ENCODE assay signal across 8 cellular contexts in genomic region chr1:203629509-203630082, GRCh38. TPM values are rescaled to one million over a fixed set of nuclear protein-coding genes. Genes with fewer than 3 reads are reported as not detected.
DNase-seq lines count a peak whose midpoint lies in the region; ATAC-seq and TF ChIP-seq lines count a peak whose summit lies in the region.

No MANE protein-coding gene starts in this region.

- H3K27me3 ChIP-seq in BE2C (no peaks in the 10 kb centered on the region), thoracic aorta (replicated peaks; ENCODE audit: insufficient read depth) (no peaks in the 10 kb centered on the region)

- H3K4me1 Mint-ChIP-seq in activated T-cell treated with anti-CD3 and anti-CD28 coated beads, Interleukin-2, amount 50 U/mL, for 4 hours (ENCODE audit: low read depth) = peaks cover 64% of the 10 kb centered on the region
- H3K4me1 Mint-ChIP-seq in natural killer cell = peaks cover 75 to 79% of the 10 kb centered on the region in 2 donors

- no peaks in the 10 kb centered on the region for H3K9me3 ChIP-seq in BE2C
- no peaks in the 10 kb centered on the region for H3K9me3 ChIP-seq in thoracic aorta

- H3K27me3 Mint-ChIP-seq in activated T-cell treated with anti-CD3 and anti-CD28 coated beads, Interleukin-2, amount 50 U/mL, for 4 hours (ENCODE audit: low read depth) = no peaks in the 10 kb centered on the region
- H3K27me3 Mint-ChIP-seq in natural killer cell (ENCODE audit: low read depth in 2 of 2) = no peaks in the 10 kb centered on the region

- peak overlapping the region; percentile 85 to 95 for H3K27ac Mint-ChIP-seq in natural killer cell

- peak; percentile 60 for DNase-seq in BE2C
- DNase-seq in LHCN-M2 (ENCODE audit: low read depth) = peak; percentile 39
- peak; percentile 56 for DNase-seq in activated T-cell treated with anti-CD3 and anti-CD28 coated beads, Interleukin-2, amount 50 U/mL, for 4 hours
- DNase-seq in fibroblast of mammary gland (ENCODE audit: low read depth) = peak; percentile 50
- DNase-seq in natural killer cell = peak; percentile 54
- DNase-seq in thoracic aorta (ENCODE audit: low spot score) = no peak
- no peak for DNase-seq in NCI-H226

- peaks cover 3% of the 10 kb centered on the region for H3K36me3 Mint-ChIP-seq in activated T-cell treated with anti-CD3 and anti-CD28 coated beads, Interleukin-2, amount 50 U/mL, for 4 hours (ENCODE audit: insufficient read depth)
- no peaks in the 10 kb centered on the region for H3K36me3 Mint-ChIP-seq in natural killer cell

- peak overlapping the region; percentile 90 for H3K4me3 Mint-ChIP-seq in activated T-cell treated with anti-CD3 and anti-CD28 coated beads, Interleukin-2, amount 50 U/mL, for 4 hours
- peak overlapping the region; percentile 98 for H3K4me3 Mint-ChIP-seq in natural killer cell

- H3K4me1 ChIP-seq in BE2C (peaks cover 17% of the 10 kb centered on the region), thoracic aorta (ENCODE audit: control insufficient read depth in 1 of 2, low read depth in 2 of 2) (peaks cover 19 to 44% of the 10 kb centered on the region in 2 donors)

- peak; percentile 50 to 51 for ATAC-seq in activated T-cell treated with anti-CD3 and anti-CD28 coated beads, Interleukin-2, amount 50 U/mL, for 4 hours
- ATAC-seq in natural killer cell (peak; percentile 35 to 58 (median 47)), thoracic aorta (ENCODE audit: insufficient number of reproducible peaks, low FRiP score, low read depth) (no peak), HG03378 (IDR thresholded peaks at IDR 0.05; ENCODE audit: unreplicated experiment) (no peak)

- H3K4me3 ChIP-seq in BE2C (ENCODE audit: low read depth, low read length) (peak overlapping the region; percentile 63), fibroblast of mammary gland (ENCODE audit: control insufficient read depth, low read depth, low read length) (peak overlapping the region; percentile 96), thoracic aorta (peak overlapping the region; percentile 85)

- TF ChIP-seq CTCF in BE2C (IDR thresholded peaks at IDR 0.05; ENCODE audit: low read depth, low read length) = no peak
- TF ChIP-seq CTCF in fibroblast of mammary gland (conservative IDR thresholded peaks at IDR 0.05; ENCODE audit: control insufficient read depth, insufficient read depth, low read depth, low read length) = no peak
- TF ChIP-seq CTCF in natural killer cell (IDR thresholded peaks at IDR 0.05) = no peak
- TF ChIP-seq CTCF in thoracic aorta (IDR thresholded peaks at IDR 0.05) = no peak

- no peaks in the 10 kb centered on the region for H3K9me3 Mint-ChIP-seq in activated T-cell treated with anti-CD3 and anti-CD28 coated beads, Interleukin-2, amount 50 U/mL, for 4 hours
- H3K9me3 Mint-ChIP-seq in natural killer cell = no peaks in the 10 kb centered on the region

- intact Hi-C loops in natural killer cell (cut with micrococcal nuclease) = loop anchor here (5.0 kb wide), 1 partner anchor 342 kb away; no protein-coding TSS in a partner anchor

- H3K27ac ChIP-seq in thoracic aorta = peak overlapping the region; percentile 89 to 95

- H3K36me3 ChIP-seq in BE2C (no peaks in the 10 kb centered on the region), thoracic aorta (no peaks in the 10 kb centered on the region)

RNA-seq across cellular contexts. Expression of gene ATP2B4, which starts 3.0 kb away (rescaled TPM):
- 2.6 TPM for polyA plus RNA-seq in BE2C (2012; ENCODE audit: insufficient read depth, insufficient read length, low read depth)
- total RNA-seq in LHCN-M2 (2014; rRNA removed) (24.8 and 25.8 TPM in 2 replicates), natural killer cell (100 to 1,000 TPM; 175 to 235 (median 196) TPM), thoracic aorta (100 to 1,000 TPM; 131 to 138 TPM)
- 17.4 TPM for polyA plus RNA-seq in LHCN-M2 (2012)
- total RNA-seq in activated T-cell treated with anti-CD3 and anti-CD28 coated beads, Interleukin-2, amount 50 U/mL, for 4 hours = 10 to 100 TPM in 2 of 3 donors, 1 to 10 TPM in 1; 6.1 to 17.0 (median 12.1) TPM

Comparison
In these comparisons a context has a peak if more than half of its experiments do, and no peak if none do; other contexts are left out.
1. DNase-seq: peak in BE2C (single experiment), LHCN-M2 (single experiment), activated T-cell treated with anti-CD3 and anti-CD28 coated beads, Interleukin-2, amount 50 U/mL, for 4 hours (single experiment), fibroblast of mammary gland (single experiment) and natural killer cell (single experiment); none in thoracic aorta (single experiment) and NCI-H226 (single experiment).
2. ATAC-seq: peak in activated T-cell treated with anti-CD3 and anti-CD28 coated beads, Interleukin-2, amount 50 U/mL, for 4 hours (2 of 2) and natural killer cell (3 of 3); none in thoracic aorta (single experiment) and HG03378 (single experiment).
3. Peak in every context shown above with its lines, with median percentiles within 50 percentile points of each other: H3K4me3 ChIP-seq.